In genomic region chr7:116906391-116906790, GRCh38 we compare ENCODE assay signal across 19 cellular contexts.
"Had no signal": no experiment of that assay in that cellular context is flagged by ENCODE, and none has a peak within 500 bp of the region (broad histone marks: within the 10 kb centered on the region; RNA-seq: fewer than 3 reads in every experiment).

No MANE protein-coding gene starts in this region.

- ATAC-seq: left cardiac atrium; lower lobe of right lung; natural killer cell treated with Interleukin-12 subunit alpha and Interleukin-12 subunit beta and Interleukin-15 and Interleukin-18, amount 100 ng/mL, for 72 hours; psoas muscle; sciatic nerve had no signal

- H3K9ac ChIP-seq: parathyroid adenoma had no signal

- H3K4me3 ChIP-seq: colonic mucosa, esophagus squamous epithelium, hepatocyte, left ventricle myocardium inferior, lower lobe of right lung, psoas muscle had no signal

- H3K4me1 ChIP-seq: colonic mucosa, esophagus squamous epithelium, parathyroid adenoma had no signal

- H3K79me2 ChIP-seq: parathyroid adenoma had no signal

- DNase-seq: colonic mucosa; dermis blood vessel endothelial cell; esophagus squamous epithelium; head of caudate nucleus; kidney; left cardiac atrium; left ventricle myocardium inferior; lower lobe of right lung; occipital lobe; psoas muscle; retina; stimulated activated naive CD4-positive, alpha-beta T cell treated with Interleukin-2 at 50 U/mL for 16 hours; trophoblast cell had no signal

- H2AFZ ChIP-seq: hepatocyte, parathyroid adenoma had no signal

- H3K27me3 ChIP-seq: colonic mucosa, esophagus squamous epithelium, hepatocyte had no signal

- H3K27ac Mint-ChIP-seq: memory B cell; mesothelial cell of epicardium; natural killer cell treated with Interleukin-12 subunit alpha and Interleukin-12 subunit beta and Interleukin-15 and Interleukin-18, amount 100 ng/mL, for 72 hours had no signal

- H3K9me3 ChIP-seq: colonic mucosa, esophagus squamous epithelium, left ventricle myocardium inferior, lower lobe of right lung, psoas muscle had no signal

- H3K36me3 ChIP-seq: colonic mucosa had no signal

- H3K9me3 Mint-ChIP-seq: natural killer cell treated with Interleukin-12 subunit alpha and Interleukin-12 subunit beta and Interleukin-15 and Interleukin-18, amount 100 ng/mL, for 72 hours had no signal

- H3K4me2 ChIP-seq: hepatocyte had no signal

- H3K27me3 Mint-ChIP-seq: memory B cell; natural killer cell treated with Interleukin-12 subunit alpha and Interleukin-12 subunit beta and Interleukin-15 and Interleukin-18, amount 100 ng/mL, for 72 hours had no signal

- H3K27ac ChIP-seq: colonic mucosa, esophagus squamous epithelium, hepatocyte, left ventricle myocardium inferior, lower lobe of right lung, parathyroid adenoma, psoas muscle had no signal

- H3K4me1 Mint-ChIP-seq: memory B cell, mesothelial cell of epicardium had no signal

- H3K4me3 Mint-ChIP-seq: memory B cell; mesothelial cell of epicardium; natural killer cell treated with Interleukin-12 subunit alpha and Interleukin-12 subunit beta and Interleukin-15 and Interleukin-18, amount 100 ng/mL, for 72 hours had no signal
